8 cellular contexts compared by ENCODE assay signal in genomic region chr13:79541426-79542049, GRCh38.
A peak's percentile ranks its signal among the peaks of the same experiment; 100 is the strongest.
DNase-seq lines count a peak whose midpoint lies in the region; ATAC-seq and TF ChIP-seq lines count a peak whose summit lies in the region.

No MANE protein-coding gene starts in this region.

- H3K4me3 ChIP-seq in GM12875 (ENCODE audit: low read depth, low read length): no peak overlapping the region

- H3K9me3 Mint-ChIP-seq in chondrocyte (ENCODE audit: low read depth) (no peaks in the 10 kb centered on the region), memory B cell (no peaks in the 10 kb centered on the region)

- H3K4me3 Mint-ChIP-seq in chondrocyte (ENCODE audit: unreplicated experiment): no peak overlapping the region
- H3K4me3 Mint-ChIP-seq in memory B cell: no peak overlapping the region

- H3K36me3 Mint-ChIP-seq in chondrocyte (ENCODE audit: low read depth) (peaks cover 3% of the 10 kb centered on the region), memory B cell (no peaks in the 10 kb centered on the region)

- peak; percentile 29 for DNase-seq in AG09319 (ENCODE audit: extremely low read depth, low read depth)
- peak; percentile 57 for DNase-seq in NCI-H748 (lab: John Stamatoyannopoulos, UW; ENCODE audit: unreplicated experiment)
- no peak for DNase-seq in chondrocyte (ENCODE audit: low spot score)
- peak in 1 of 2 donors; percentile 52 for DNase-seq in memory B cell (ENCODE audit: low spot score in 2 of 2)
- no peak for DNase-seq in effector CD8-positive, alpha-beta T cell (lab: John Stamatoyannopoulos, UW)

- H3K4me1 Mint-ChIP-seq in chondrocyte (ENCODE audit: low read depth) (no peaks in the 10 kb centered on the region), memory B cell (no peaks in the 10 kb centered on the region)

- H3K27me3 Mint-ChIP-seq in chondrocyte (ENCODE audit: low read depth): no peaks in the 10 kb centered on the region
- H3K27me3 Mint-ChIP-seq in memory B cell: no peaks in the 10 kb centered on the region

- no peak overlapping the region for H3K27ac Mint-ChIP-seq in chondrocyte (ENCODE audit: unreplicated experiment)
- H3K27ac Mint-ChIP-seq in memory B cell: no peak overlapping the region

- ATAC-seq in HG03280 (IDR thresholded peaks at IDR 0.05; ENCODE audit: unreplicated experiment): peak; percentile 70
- ATAC-seq in memory B cell (ENCODE audit: low read depth): peak; percentile 43
- no peak for ATAC-seq in HG02623 (IDR thresholded peaks at IDR 0.05; ENCODE audit: unreplicated experiment)

- TF ChIP-seq CTCF in AG09319 (IDR thresholded peaks at IDR 0.05; ENCODE audit: low read depth, low read length): peak; percentile 61
- peak; percentile 31; the same call in 1 of the 2 replicates for TF ChIP-seq CTCF in GM12875 (IDR thresholded peaks at IDR 0.05; ENCODE audit: borderline replicate concordance, insufficient read depth, low read depth, low read length)
- TF ChIP-seq CTCF in chondrocyte (IDR thresholded peaks at IDR 0.05): peak; percentile 97

Comparison
In these comparisons a context has a peak if more than half of its experiments do, and no peak if none do; other contexts are left out.
1. DNase-seq: peak in AG09319 (single experiment) and NCI-H748 (single experiment); none in chondrocyte (single experiment) and effector CD8-positive, alpha-beta T cell (single experiment).
2. CTCF ChIP-seq: peak in every context shown above with its lines; median percentile 97 in chondrocyte; 61 in AG09319; 31 in GM12875.